11 cellular contexts compared by ENCODE assay signal in the genomic region with DNA sequence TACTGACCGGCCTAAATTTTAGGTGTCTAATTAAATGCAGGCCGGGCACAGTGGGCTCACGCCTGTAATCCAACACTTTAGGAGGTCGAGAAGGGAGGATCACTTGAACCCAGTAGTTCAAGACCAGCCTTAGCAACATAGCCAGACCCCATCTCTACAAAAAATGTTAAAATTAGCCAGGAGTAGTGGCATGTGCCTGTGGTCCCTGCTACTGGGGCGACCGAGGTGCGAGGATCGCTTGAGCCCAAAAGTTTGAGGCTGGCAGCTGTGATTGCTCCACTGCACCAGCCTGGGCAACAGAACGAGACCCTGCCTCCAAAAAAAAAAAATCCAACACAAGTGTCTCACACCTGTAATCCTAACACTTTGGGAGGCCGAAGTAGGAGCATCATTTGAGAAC. TPM values are rescaled to one million over a fixed set of nuclear protein-coding genes. Genes with fewer than 3 reads are reported as not detected.
A peak's percentile ranks its signal among the peaks of the same experiment; 100 is the strongest.
DNase-seq lines count a peak whose midpoint lies in the region; ATAC-seq, FAIRE-seq and TF ChIP-seq lines count a peak whose summit lies in the region.
"Had no signal": no experiment of that assay in that cellular context is flagged by ENCODE, and none has a peak within 500 bp of the region (broad histone marks: within the 10 kb centered on the region; RNA-seq: fewer than 3 reads in every experiment).

No MANE protein-coding gene starts in this region.

- POLR2A ChIA-PET in WTC11 (lab: Charles Lee), result interaction anchor here (0.6 kb wide), 1 partner anchor 51 kb away, joined by 3 read pairs; no protein-coding TSS in a partner anchor

- H3K4me3 Mint-ChIP-seq in activated T-cell treated with anti-CD3 and anti-CD28 coated beads, Interleukin-2, amount 50 U/mL, for 4 hours, result peak overlapping the region; percentile 97
- H3K4me3 Mint-ChIP-seq in WTC11, result peak overlapping the region; percentile 93
- H3K4me3 Mint-ChIP-seq in stimulated activated memory B cell treated with anti-CD40 and anti-IgM and Interleukin-4, amounts not matched to agents 10 μg/mL and 1 μg/mL and 100 μg/mL, for 72 hours, result no peak overlapping the region

- no peaks in the 10 kb centered on the region for H3K36me3 Mint-ChIP-seq in activated T-cell treated with anti-CD3 and anti-CD28 coated beads, Interleukin-2, amount 50 U/mL, for 4 hours (ENCODE audit: insufficient read depth)
- peaks cover 4% of the 10 kb centered on the region; the same call in 1 of the 2 replicates for H3K36me3 Mint-ChIP-seq in WTC11
- no peaks in the 10 kb centered on the region for H3K36me3 Mint-ChIP-seq in stimulated activated memory B cell treated with anti-CD40 and anti-IgM and Interleukin-4, amounts not matched to agents 10 μg/mL and 1 μg/mL and 100 μg/mL, for 72 hours

- no peak overlapping the region for H3K27ac Mint-ChIP-seq in WTC11
- H3K27ac Mint-ChIP-seq in stimulated activated memory B cell treated with anti-CD40 and anti-IgM and Interleukin-4, amounts not matched to agents 10 μg/mL and 1 μg/mL and 100 μg/mL, for 72 hours, result peak overlapping the region; percentile 78

- no peak for ATAC-seq in activated T-cell treated with anti-CD3 and anti-CD28 coated beads, Interleukin-2, amount 50 U/mL, for 4 hours
- ATAC-seq in WTC11, result no peak
- no peak for ATAC-seq in stimulated activated memory B cell treated with anti-CD40 and anti-IgM and Interleukin-4, amounts not matched to agents 10 μg/mL and 1 μg/mL and 100 μg/mL, for 72 hours
- ATAC-seq in GM18517 (IDR thresholded peaks at IDR 0.05; ENCODE audit: unreplicated experiment), result no peak
- ATAC-seq in GM18520 (IDR thresholded peaks at IDR 0.05; ENCODE audit: unreplicated experiment), result no peak

- peaks cover 32% of the 10 kb centered on the region for H3K4me1 Mint-ChIP-seq in activated T-cell treated with anti-CD3 and anti-CD28 coated beads, Interleukin-2, amount 50 U/mL, for 4 hours (ENCODE audit: low read depth)
- peaks cover 28% of the 10 kb centered on the region for H3K4me1 Mint-ChIP-seq in WTC11
- peaks cover 20% of the 10 kb centered on the region for H3K4me1 Mint-ChIP-seq in stimulated activated memory B cell treated with anti-CD40 and anti-IgM and Interleukin-4, amounts not matched to agents 10 μg/mL and 1 μg/mL and 100 μg/mL, for 72 hours

- H3K9me3 ChIP-seq in kidney (ENCODE audit: control insufficient read depth in 1 of 2, low read length in 2 of 2), result no peaks in the 10 kb centered on the region

- peak overlapping the region in 1 of 2 donors; percentile 79 for H3K4me3 ChIP-seq in kidney (ENCODE audit: low read length in 2 of 2)

- intact Hi-C loops in kidney (cut with DNase I), result no loop called here

- no peaks in the 10 kb centered on the region for H3K27me3 Mint-ChIP-seq in activated T-cell treated with anti-CD3 and anti-CD28 coated beads, Interleukin-2, amount 50 U/mL, for 4 hours (ENCODE audit: low read depth)
- H3K27me3 Mint-ChIP-seq in WTC11 (ENCODE audit: low read depth), result no peaks in the 10 kb centered on the region
- no peaks in the 10 kb centered on the region for H3K27me3 Mint-ChIP-seq in stimulated activated memory B cell treated with anti-CD40 and anti-IgM and Interleukin-4, amounts not matched to agents 10 μg/mL and 1 μg/mL and 100 μg/mL, for 72 hours

- no peak for DNase-seq in activated T-cell treated with anti-CD3 and anti-CD28 coated beads, Interleukin-2, amount 50 U/mL, for 4 hours
- no peak for DNase-seq in activated T-cell treated with anti-CD3 and anti-CD28 coated beads, Interleukin-2, amount 50 U/mL, for 1 hour
- DNase-seq in WTC11 (ENCODE audit: low spot score), result no peak
- DNase-seq in kidney, result peak; percentile 37
- no peak for DNase-seq in NCI-H2171 treated with DMSO at 0.1 percent for 48 hours (lab: John Stamatoyannopoulos, UW)

- CTCF ChIA-PET in WTC11 (lab: Charles Lee), result interaction anchor here (1.1 kb wide), 1 partner anchor 45 kb away, joined by 6 read pairs; no protein-coding TSS in a partner anchor

- TF ChIP-seq CTCF in WTC11 (IDR thresholded peaks at IDR 0.05) (no peak), kidney (IDR thresholded peaks at IDR 0.05; ENCODE audit: borderline replicate concordance, extremely low read depth, insufficient read depth) (no peak)

- H3K9ac ChIP-seq in kidney (ENCODE audit: low read length in 2 of 2), result no peak overlapping the region

- no peak overlapping the region for H3K27ac ChIP-seq in kidney (ENCODE audit: low read depth in 2 of 2, low read length in 2 of 2)

- FAIRE-seq in kidney (lab: Jason Lieb, UNC), result no peak
- FAIRE-seq: endometrium had no signal

- no peaks in the 10 kb centered on the region for H3K36me3 ChIP-seq in kidney (ENCODE audit: control insufficient read depth in 1 of 2, insufficient read depth in 2 of 2, low read length in 2 of 2)

- H3K4me1 ChIP-seq in kidney (ENCODE audit: control insufficient read depth in 1 of 2, insufficient read depth in 1 of 2, low read depth in 1 of 2, low read length in 2 of 2), result no peaks in the 10 kb centered on the region

- no peaks in the 10 kb centered on the region for H3K9me3 Mint-ChIP-seq in activated T-cell treated with anti-CD3 and anti-CD28 coated beads, Interleukin-2, amount 50 U/mL, for 4 hours
- H3K9me3 Mint-ChIP-seq in WTC11, result peaks cover 4% of the 10 kb centered on the region; the same call in 1 of the 2 replicates
- no peaks in the 10 kb centered on the region for H3K9me3 Mint-ChIP-seq in stimulated activated memory B cell treated with anti-CD40 and anti-IgM and Interleukin-4, amounts not matched to agents 10 μg/mL and 1 μg/mL and 100 μg/mL, for 72 hours

TF ChIP-seq in WTC11, 78 proteins besides CTCF, POLR2A, EP300 and RAD21 (continues in another document):
- TF ChIP-seq CBFB (CRISPR knock-in tag; IDR thresholded peaks at IDR 0.05; ENCODE audit: low read depth), result no peak
- TF ChIP-seq, protein P1, sequence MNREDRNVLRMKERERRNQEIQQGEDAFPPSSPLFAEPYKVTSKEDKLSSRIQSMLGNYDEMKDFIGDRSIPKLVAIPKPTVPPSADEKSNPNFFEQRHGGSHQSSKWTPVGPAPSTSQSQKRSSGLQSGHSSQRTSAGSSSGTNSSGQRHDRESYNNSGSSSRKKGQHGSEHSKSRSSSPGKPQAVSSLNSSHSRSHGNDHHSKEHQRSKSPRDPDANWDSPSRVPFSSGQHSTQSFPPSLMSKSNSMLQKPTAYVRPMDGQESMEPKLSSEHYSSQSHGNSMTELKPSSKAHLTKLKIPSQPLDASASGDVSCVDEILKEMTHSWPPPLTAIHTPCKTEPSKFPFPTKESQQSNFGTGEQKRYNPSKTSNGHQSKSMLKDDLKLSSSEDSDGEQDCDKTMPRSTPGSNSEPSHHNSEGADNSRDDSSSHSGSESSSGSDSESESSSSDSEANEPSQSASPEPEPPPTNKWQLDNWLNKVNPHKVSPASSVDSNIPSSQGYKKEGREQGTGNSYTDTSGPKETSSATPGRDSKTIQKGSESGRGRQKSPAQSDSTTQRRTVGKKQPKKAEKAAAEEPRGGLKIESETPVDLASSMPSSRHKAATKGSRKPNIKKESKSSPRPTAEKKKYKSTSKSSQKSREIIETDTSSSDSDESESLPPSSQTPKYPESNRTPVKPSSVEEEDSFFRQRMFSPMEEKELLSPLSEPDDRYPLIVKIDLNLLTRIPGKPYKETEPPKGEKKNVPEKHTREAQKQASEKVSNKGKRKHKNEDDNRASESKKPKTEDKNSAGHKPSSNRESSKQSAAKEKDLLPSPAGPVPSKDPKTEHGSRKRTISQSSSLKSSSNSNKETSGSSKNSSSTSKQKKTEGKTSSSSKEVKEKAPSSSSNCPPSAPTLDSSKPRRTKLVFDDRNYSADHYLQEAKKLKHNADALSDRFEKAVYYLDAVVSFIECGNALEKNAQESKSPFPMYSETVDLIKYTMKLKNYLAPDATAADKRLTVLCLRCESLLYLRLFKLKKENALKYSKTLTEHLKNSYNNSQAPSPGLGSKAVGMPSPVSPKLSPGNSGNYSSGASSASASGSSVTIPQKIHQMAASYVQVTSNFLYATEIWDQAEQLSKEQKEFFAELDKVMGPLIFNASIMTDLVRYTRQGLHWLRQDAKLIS (CRISPR knock-in tag; IDR thresholded peaks at IDR 0.05; ENCODE audit: borderline replicate concordance), result no peak
- TF ChIP-seq, protein P2, sequence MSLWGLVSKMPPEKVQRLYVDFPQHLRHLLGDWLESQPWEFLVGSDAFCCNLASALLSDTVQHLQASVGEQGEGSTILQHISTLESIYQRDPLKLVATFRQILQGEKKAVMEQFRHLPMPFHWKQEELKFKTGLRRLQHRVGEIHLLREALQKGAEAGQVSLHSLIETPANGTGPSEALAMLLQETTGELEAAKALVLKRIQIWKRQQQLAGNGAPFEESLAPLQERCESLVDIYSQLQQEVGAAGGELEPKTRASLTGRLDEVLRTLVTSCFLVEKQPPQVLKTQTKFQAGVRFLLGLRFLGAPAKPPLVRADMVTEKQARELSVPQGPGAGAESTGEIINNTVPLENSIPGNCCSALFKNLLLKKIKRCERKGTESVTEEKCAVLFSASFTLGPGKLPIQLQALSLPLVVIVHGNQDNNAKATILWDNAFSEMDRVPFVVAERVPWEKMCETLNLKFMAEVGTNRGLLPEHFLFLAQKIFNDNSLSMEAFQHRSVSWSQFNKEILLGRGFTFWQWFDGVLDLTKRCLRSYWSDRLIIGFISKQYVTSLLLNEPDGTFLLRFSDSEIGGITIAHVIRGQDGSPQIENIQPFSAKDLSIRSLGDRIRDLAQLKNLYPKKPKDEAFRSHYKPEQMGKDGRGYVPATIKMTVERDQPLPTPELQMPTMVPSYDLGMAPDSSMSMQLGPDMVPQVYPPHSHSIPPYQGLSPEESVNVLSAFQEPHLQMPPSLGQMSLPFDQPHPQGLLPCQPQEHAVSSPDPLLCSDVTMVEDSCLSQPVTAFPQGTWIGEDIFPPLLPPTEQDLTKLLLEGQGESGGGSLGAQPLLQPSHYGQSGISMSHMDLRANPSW (CRISPR knock-in tag; conservative IDR thresholded peaks at IDR 0.05; ENCODE audit: low read depth), result no peak
- TF ChIP-seq, protein P3, sequence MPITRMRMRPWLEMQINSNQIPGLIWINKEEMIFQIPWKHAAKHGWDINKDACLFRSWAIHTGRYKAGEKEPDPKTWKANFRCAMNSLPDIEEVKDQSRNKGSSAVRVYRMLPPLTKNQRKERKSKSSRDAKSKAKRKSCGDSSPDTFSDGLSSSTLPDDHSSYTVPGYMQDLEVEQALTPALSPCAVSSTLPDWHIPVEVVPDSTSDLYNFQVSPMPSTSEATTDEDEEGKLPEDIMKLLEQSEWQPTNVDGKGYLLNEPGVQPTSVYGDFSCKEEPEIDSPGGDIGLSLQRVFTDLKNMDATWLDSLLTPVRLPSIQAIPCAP (CRISPR knock-in tag; IDR thresholded peaks at IDR 0.05), result no peak

RNA-seq across cellular contexts. Expression of a gene that starts 0.5 kb away (rescaled TPM):
- 10 to 100 TPM; 33.5 to 44.0 (median 40.9) TPM for total RNA-seq in activated T-cell treated with anti-CD3 and anti-CD28 coated beads, Interleukin-2, amount 50 U/mL, for 4 hours
- total RNA-seq in WTC11 (2021) (48.2 to 54.8 TPM (median 48.7 TPM) in 3 replicates), kidney (50.3 TPM)
- 19.5 TPM for polyA plus RNA-seq in kidney (ENCODE audit: insufficient read depth, low read depth, low replicate concordance)

RNA-seq across cellular contexts. Expression of a gene that starts 5.0 kb away (rescaled TPM):
- total RNA-seq in activated T-cell treated with anti-CD3 and anti-CD28 coated beads, Interleukin-2, amount 50 U/mL, for 4 hours, result 1 to 10 TPM; 3.8 to 4.9 (median 4.0) TPM
- total RNA-seq in WTC11 (2021), result 10.8 to 13.9 TPM (median 13.6 TPM) in 3 replicates
- 11.5 TPM for total RNA-seq in kidney
- 0.82 TPM for polyA plus RNA-seq in kidney (ENCODE audit: insufficient read depth, low read depth, low replicate concordance)
- total RNA-seq: left lobe of liver, SK-MEL-5 had no signal
